In genomic region chr17:42780816-42781638, GRCh38 we compare ENCODE assay signal across 1 cellular context.
TF ChIP-seq lines count a peak whose summit lies in the region.

No MANE protein-coding gene starts in this region.

TF ChIP-seq in IMR-90, 13 proteins besides CTCF, POLR2A, EP300 and RAD21:
- TF ChIP-seq RCOR1 (IDR thresholded peaks at IDR 0.05; ENCODE audit: insufficient replicate concordance, low read length) (no peak), ELK1 (IDR thresholded peaks at IDR 0.05; ENCODE audit: borderline replicate concordance, low read depth, low read length) (no peak), MAZ (IDR thresholded peaks at IDR 0.05; ENCODE audit: borderline replicate concordance, low read depth, low read length) (no peak)
